8 cellular contexts compared by ENCODE assay signal in the genomic region with DNA sequence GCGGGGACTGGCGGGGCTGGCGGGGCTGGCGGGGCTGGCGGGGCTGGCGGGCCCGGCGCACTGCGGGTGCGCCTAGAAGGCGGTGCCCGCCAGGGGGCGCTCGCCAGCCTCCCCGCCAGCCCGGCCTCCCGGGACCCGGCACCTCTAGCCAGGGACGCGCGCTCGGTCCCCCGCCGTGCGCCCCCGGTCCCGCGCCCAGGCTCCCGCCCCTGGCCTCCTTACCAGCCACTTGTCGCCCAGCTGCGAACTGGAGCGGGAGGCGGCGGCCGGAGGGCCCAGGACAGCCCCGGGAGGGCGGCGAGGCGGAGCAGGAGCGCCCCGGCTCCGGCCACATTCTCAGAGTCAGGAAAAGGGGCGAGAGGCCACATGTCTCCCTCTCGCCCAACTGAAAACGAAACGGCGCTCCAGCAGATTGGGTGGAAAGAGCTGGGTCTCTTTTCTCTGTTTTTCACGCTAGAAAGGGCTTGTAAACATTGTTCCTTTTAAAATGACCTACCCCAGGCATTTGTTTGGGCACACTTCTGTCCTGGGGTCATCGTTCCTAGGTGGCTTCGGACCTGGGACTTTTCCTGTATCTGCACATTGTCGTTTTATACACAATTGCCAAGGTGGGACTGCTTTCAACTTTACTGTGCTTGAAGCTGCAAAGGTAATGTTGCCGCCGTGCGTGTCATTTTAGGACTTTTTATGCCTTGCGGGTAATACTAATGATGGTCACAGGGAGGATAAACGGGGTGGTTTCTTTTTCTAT. TPM values are rescaled to one million over a fixed set of nuclear protein-coding genes. Genes with fewer than 3 reads are reported as not detected.
DNase-seq lines count a peak whose midpoint lies in the region; TF ChIP-seq lines count a peak whose summit lies in the region.

No MANE protein-coding gene starts in this region.

- peak overlapping the region; percentile 99 for H2AFZ ChIP-seq in MM.1S (ENCODE audit: low read length)

- CTCF ChIA-PET in GM10248 (lab: Yijun Ruan, JAX) = interaction anchor here (0.8 to 2.7 kb wide), 8 partner anchors 8 to 99 kb away, joined by 3 to 14 read pairs (median 3); no protein-coding TSS in a partner anchor

- H3K27ac ChIP-seq in MM.1S (ENCODE audit: low read length) (peak overlapping the region; percentile 53; the same call in 1 of the 2 replicates), liver (ENCODE audit: low read depth in 1 of 2, low read length in 2 of 2) (peak overlapping the region; percentile 70 to 78)

- WGBS in liver = under 1% methylated on average over 56 of the region's 56 CpGs

- no peaks in the 10 kb centered on the region for H3K4me1 ChIP-seq in MM.1S (ENCODE audit: low read length)
- H3K4me1 ChIP-seq in liver (ENCODE audit: control insufficient read depth in 4 of 4, insufficient read depth in 4 of 4, low read length in 3 of 4) = peaks cover 0 to 11% (median 6%) of the 10 kb centered on the region in 4 donors

- no peaks in the 10 kb centered on the region for H4K20me1 ChIP-seq in MM.1S (ENCODE audit: insufficient read depth, low read length)

- TF ChIP-seq CTCF in GM10248 (IDR thresholded peaks at IDR 0.05; ENCODE audit: control extremely low read depth, extremely low read depth, low read depth, missing control alignments) (peak; percentile 68), MM.1S (IDR thresholded peaks at IDR 0.05; ENCODE audit: low read length) (peak; percentile 17; the same call in 1 of the 2 replicates), liver (IDR thresholded peaks at IDR 0.05; ENCODE audit: low read depth, low read length, missing input control) (peak; percentile 57)

- TF ChIP-seq RAD21 in liver (IDR thresholded peaks at IDR 0.05) = no peak

- peaks cover 7% of the 10 kb centered on the region for H3K36me3 ChIP-seq in H7 (replicated peaks; ENCODE audit: control insufficient read depth, insufficient read depth, low read length)
- no peaks in the 10 kb centered on the region for H3K36me3 ChIP-seq in MM.1S (replicated peaks; ENCODE audit: insufficient read depth, low read length)
- no peaks in the 10 kb centered on the region for H3K36me3 ChIP-seq in liver (ENCODE audit: control insufficient read depth in 4 of 4, insufficient read depth in 3 of 4, low read depth in 1 of 4, low read length in 3 of 4)

- H3F3A ChIP-seq in MM.1S (ENCODE audit: insufficient read depth, low read length) = peaks cover 6% of the 10 kb centered on the region

- POLR2A ChIA-PET in GM10248 (lab: Yijun Ruan, JAX) = no interaction called here

- H3K9me3 ChIP-seq in MM.1S (replicated peaks; ENCODE audit: insufficient read depth, low read length) (no peaks in the 10 kb centered on the region), liver (ENCODE audit: control insufficient read depth in 4 of 4, low read length in 3 of 4) (no peaks in the 10 kb centered on the region)

- peaks cover 5% of the 10 kb centered on the region for H3K27me3 ChIP-seq in H7 (ENCODE audit: control insufficient read depth, insufficient read depth, low read length)
- H3K27me3 ChIP-seq in MM.1S (replicated peaks; ENCODE audit: insufficient read depth, low read length) = peaks cover 10% of the 10 kb centered on the region; the same call in 1 of the 2 replicates
- peaks cover 0 to 3% (median 1%) of the 10 kb centered on the region in 4 donors for H3K27me3 ChIP-seq in liver (ENCODE audit: control insufficient read depth in 4 of 4, insufficient read depth in 4 of 4, low read length in 3 of 4)

- H3K4me2 ChIP-seq in MM.1S (ENCODE audit: low read depth, low read length) = peak overlapping the region; percentile 95

- peak overlapping the region; percentile 72 for H3K4me3 ChIP-seq in H7 (ENCODE audit: insufficient read depth, low read depth, low read length)
- H3K4me3 ChIP-seq in MM.1S (ENCODE audit: low read length) = peak overlapping the region; percentile 89
- peak overlapping the region; percentile 59 to 91 (median 87) for H3K4me3 ChIP-seq in liver (ENCODE audit: low read depth in 1 of 3, low read length in 3 of 3)

- H3K9me2 ChIP-seq in MM.1S (replicated peaks; ENCODE audit: insufficient read depth, low read length) = no peaks in the 10 kb centered on the region

- H3K9ac ChIP-seq in MM.1S (ENCODE audit: low read length) (peak overlapping the region; percentile 81), liver (ENCODE audit: low read depth in 1 of 2, low read length in 2 of 2) (peak overlapping the region; percentile 77 to 88)

- peak; percentile 86 for DNase-seq in GM10248 (ENCODE audit: extremely low spot score)
- peak; percentile 94 for DNase-seq in H7
- DNase-seq in MM.1S = peak; percentile 71
- peak; percentile 82 to 85 for DNase-seq in activated CD4-positive, alpha-beta T cell treated with anti-CD3 and anti-CD28 coated beads, Interleukin-2, amount 50 U/mL, for 24 hours (ENCODE audit: low read depth in 1 of 2, low spot score in 1 of 2)
- peak; percentile 16 to 73 for DNase-seq in dermis microvascular lymphatic vessel endothelial cell (ENCODE audit: low read depth in 2 of 2)
- DNase-seq in stimulated activated CD4-positive, alpha-beta T cell treated with anti-CD3 and anti-CD28 coated beads, Interleukin-4, amount 100 ng/mL, for 24 hours = peak; percentile 87
- DNase-seq in cerebellar nuclear complex (lab: John Stamatoyannopoulos, UW) = no peak

- no peaks in the 10 kb centered on the region for H3K79me2 ChIP-seq in MM.1S (ENCODE audit: low read length)

TF ChIP-seq in liver, 16 proteins besides CTCF, POLR2A, EP300 and RAD21:
- TF ChIP-seq NR2F2 (IDR thresholded peaks at IDR 0.05) (no peak), FOXA2 (IDR thresholded peaks at IDR 0.05) (no peak), HNF4A (conservative IDR thresholded peaks at IDR 0.05) (no peak), JUND (IDR thresholded peaks at IDR 0.05) (no peak), SP1 (IDR thresholded peaks at IDR 0.05) (no peak), FOXA1 (IDR thresholded peaks at IDR 0.05) (no peak), ZBTB33 (IDR thresholded peaks at IDR 0.05) (no peak), HNF4G (IDR thresholded peaks at IDR 0.05) (no peak), EGR1 (IDR thresholded peaks at IDR 0.05; ENCODE audit: low read depth in 2 of 2) (no peak), RXRA (IDR thresholded peaks at IDR 0.05) (no peak), REST (IDR thresholded peaks at IDR 0.05) (no peak), GABPA (IDR thresholded peaks at IDR 0.05 in 1 of 2, conservative IDR thresholded peaks at IDR 0.05 in 1 of 2) (no peak), MAX (IDR thresholded peaks at IDR 0.05) (no peak), TAF1 (conservative IDR thresholded peaks at IDR 0.05) (no peak)
- TF ChIP-seq, protein P1, sequence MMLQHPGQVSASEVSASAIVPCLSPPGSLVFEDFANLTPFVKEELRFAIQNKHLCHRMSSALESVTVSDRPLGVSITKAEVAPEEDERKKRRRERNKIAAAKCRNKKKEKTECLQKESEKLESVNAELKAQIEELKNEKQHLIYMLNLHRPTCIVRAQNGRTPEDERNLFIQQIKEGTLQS (IDR thresholded peaks at IDR 0.05) = no peak

RNA-seq across cellular contexts. Expression of gene PRKCQ, which starts 0.4 kb away (rescaled TPM):
- total RNA-seq in H7 (2014; rRNA removed; shearing (Covaris generic)) = 12.7 and 17.4 TPM in 2 replicates
- total RNA-seq in dermis microvascular lymphatic vessel endothelial cell (0.38 and 0.39 TPM in 2 replicates), liver (1 to 10 TPM in 1 of 2 donors, under 1 TPM in 1; 0.75 to 3.3 TPM)
- under 1 TPM; 0.13 to 0.15 TPM for polyA plus RNA-seq in liver

Comparison
In these comparisons a context has a peak if more than half of its experiments do, and no peak if none do; other contexts are left out.
1. DNase-seq: peak in GM10248 (single experiment), H7 (single experiment), MM.1S (single experiment), activated CD4-positive, alpha-beta T cell treated with anti-CD3 and anti-CD28 coated beads, Interleukin-2, amount 50 U/mL, for 24 hours (2 of 2), dermis microvascular lymphatic vessel endothelial cell (2 of 2) and stimulated activated CD4-positive, alpha-beta T cell treated with anti-CD3 and anti-CD28 coated beads, Interleukin-4, amount 100 ng/mL, for 24 hours (single experiment); none in cerebellar nuclear complex (0 of 2).
2. CTCF ChIP-seq: peak in every context shown above with its lines; median percentile 68 in GM10248; 57 in liver; 17 in MM.1S.
3. Peak in every context shown above with its lines, with median percentiles within 50 percentile points of each other: H3K4me3 ChIP-seq.